Comparison of ENCODE assay signal across 1 cellular context in the genomic region with DNA sequence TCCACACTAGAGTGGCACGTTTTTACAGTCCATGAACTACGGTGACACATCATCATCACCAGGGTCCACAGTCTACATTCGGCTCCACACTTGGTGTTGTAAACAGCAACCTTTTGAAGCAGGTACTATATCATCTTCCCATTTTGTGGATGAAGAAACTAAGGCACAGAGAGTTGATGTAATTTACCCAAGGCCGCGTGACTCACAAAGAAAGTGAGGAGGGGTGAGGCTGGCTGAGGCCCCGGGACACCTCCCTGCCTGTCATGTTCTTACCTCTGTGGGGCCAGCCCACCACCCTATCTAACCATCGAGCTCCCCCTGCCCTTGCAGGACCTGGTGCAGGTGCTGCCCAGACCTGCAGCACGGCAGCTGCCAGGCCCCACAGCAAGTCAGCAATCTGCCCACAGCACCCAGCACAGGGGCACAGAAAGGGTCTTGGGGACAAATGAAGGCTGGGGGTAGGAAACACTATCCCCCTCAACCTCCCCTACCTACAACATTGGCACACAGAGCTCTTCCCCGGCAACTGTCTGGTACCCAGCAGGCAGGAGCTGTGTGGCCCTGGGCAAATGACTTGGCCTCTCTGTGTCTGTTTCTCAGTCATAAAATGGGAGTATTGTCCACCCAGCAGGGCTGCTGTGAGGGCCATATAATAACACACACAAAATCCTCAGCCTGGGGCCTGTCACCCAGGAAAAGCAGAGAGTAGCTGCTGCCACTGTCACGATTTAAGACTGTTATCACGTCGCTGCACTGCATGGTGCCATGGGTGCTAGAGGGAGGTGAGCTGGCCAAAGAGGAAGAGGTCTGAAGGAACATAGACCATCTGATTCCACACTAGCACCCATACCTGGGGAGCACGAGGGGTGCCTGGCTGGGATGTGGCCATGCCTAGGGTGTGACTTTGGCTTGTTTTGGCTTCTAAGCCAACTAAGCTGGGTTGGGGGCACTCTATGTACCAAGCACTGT.
TF ChIP-seq lines count a peak whose summit lies in the region.

No MANE protein-coding gene starts in this region.

TF ChIP-seq in H1, 55 proteins besides CTCF, POLR2A, EP300 and RAD21 (continued from another document):
- TF ChIP-seq SIRT6 (IDR thresholded peaks at IDR 0.05; ENCODE audit: low read length) (no peak), TCF12 (IDR thresholded peaks at IDR 0.05; ENCODE audit: low read depth, low read length) (no peak), TBP (IDR thresholded peaks at IDR 0.05; ENCODE audit: low read depth, low read length) (no peak), KDM4A (IDR thresholded peaks at IDR 0.05; ENCODE audit: low read depth, low read length, severe bottlenecking) (no peak)
